8 cellular contexts compared by ENCODE assay signal in the genomic region with DNA sequence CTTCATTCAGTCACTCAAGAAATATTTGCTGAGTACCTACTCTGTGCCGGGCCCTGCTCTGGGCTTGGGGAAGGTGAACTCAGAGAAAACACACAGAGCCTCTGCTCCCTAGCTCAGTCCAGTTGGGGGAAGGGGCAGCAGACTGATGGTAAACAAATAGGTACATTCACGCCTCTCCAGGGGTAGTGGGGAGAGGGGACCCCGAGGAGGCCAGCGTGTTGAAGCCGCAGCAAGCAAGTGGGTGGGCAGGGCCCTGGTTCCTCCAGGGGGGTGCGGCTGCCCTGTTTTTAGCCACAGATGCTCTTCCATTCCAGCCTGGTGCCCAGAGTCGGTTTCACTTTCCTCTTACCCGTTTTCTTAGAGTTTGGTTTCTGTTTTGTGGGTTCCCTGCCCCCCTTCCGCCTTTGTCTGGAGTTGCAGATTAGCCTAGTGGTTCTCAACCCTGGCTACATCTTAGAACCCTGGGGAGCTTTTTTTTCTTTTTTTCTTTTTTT. TPM values are rescaled to one million over a fixed set of nuclear protein-coding genes. Genes with fewer than 3 reads are reported as not detected.
DNase-seq lines count a peak whose midpoint lies in the region; ATAC-seq, FAIRE-seq and TF ChIP-seq lines count a peak whose summit lies in the region.

No MANE protein-coding gene starts in this region.

- intact Hi-C loops in esophagus muscularis mucosa (cut with DNase I) = loop anchor here (10.0 kb wide), 1 partner anchor 57 kb away; no protein-coding TSS in a partner anchor

- no peak for TF ChIP-seq EP300 in esophagus muscularis mucosa (IDR thresholded peaks at IDR 0.05)

- no peaks in the 10 kb centered on the region for H4K20me1 ChIP-seq in BLaER1

- H3K27ac Mint-ChIP-seq in naive thymus-derived CD8-positive, alpha-beta T cell = peak overlapping the region; percentile 88 to 99 (median 97)

- ATAC-seq in GM21737 (IDR thresholded peaks at IDR 0.05; ENCODE audit: unreplicated experiment) (peak; percentile 66), HG03565 (IDR thresholded peaks at IDR 0.05; ENCODE audit: unreplicated experiment) (no peak)
- peak; percentile 92 to 96 for ATAC-seq in naive thymus-derived CD8-positive, alpha-beta T cell

- H3K4me1 ChIP-seq in BLaER1 (peaks cover 50% of the 10 kb centered on the region), esophagus muscularis mucosa (no peaks in the 10 kb centered on the region)

- no peaks in the 10 kb centered on the region for H3K27me3 Mint-ChIP-seq in naive thymus-derived CD8-positive, alpha-beta T cell

- H3K36me3 Mint-ChIP-seq in naive thymus-derived CD8-positive, alpha-beta T cell = peaks cover 0 to 10% (median 0%) of the 10 kb centered on the region in 3 donors

- TF ChIP-seq CTCF in esophagus muscularis mucosa (IDR thresholded peaks at IDR 0.05) = no peak

- H3K27me3 ChIP-seq in BLaER1 (no peaks in the 10 kb centered on the region), esophagus muscularis mucosa (peaks cover 0 to 6% (median 0%) of the 10 kb centered on the region in 4 donors)

- H3K4me2 ChIP-seq in BLaER1 = peak overlapping the region; percentile 87

- H3K4me1 Mint-ChIP-seq in naive thymus-derived CD8-positive, alpha-beta T cell = peaks cover 23 to 61% (median 48%) of the 10 kb centered on the region in 4 donors

- FAIRE-seq in H54 (lab: Jason Lieb, UNC) = no peak

- H3K4me3 ChIP-seq in BLaER1 (peak overlapping the region; percentile 56), esophagus muscularis mucosa (peak overlapping the region in 1 of 4 donors; percentile 33)

- H3K36me3 ChIP-seq in BLaER1 = peaks cover 13% of the 10 kb centered on the region
- peaks cover 2 to 7% (median 5%) of the 10 kb centered on the region in 4 donors for H3K36me3 ChIP-seq in esophagus muscularis mucosa

- H3K9me3 ChIP-seq in BLaER1 (no peaks in the 10 kb centered on the region), esophagus muscularis mucosa (no peaks in the 10 kb centered on the region)

- no peak for TF ChIP-seq POLR2A in H54 (IDR thresholded peaks at IDR 0.05; ENCODE audit: low read depth, low read length)
- TF ChIP-seq POLR2A in esophagus muscularis mucosa (IDR thresholded peaks at IDR 0.05; ENCODE audit: low read depth) = no peak

- peak overlapping the region; percentile 74 for H3K9ac ChIP-seq in BLaER1

- H3K4me3 Mint-ChIP-seq in naive thymus-derived CD8-positive, alpha-beta T cell = peak overlapping the region; percentile 65 to 86 (median 74)

- WGBS in esophagus muscularis mucosa = 51% methylated on average over 8 of the region's 9 CpGs

- H3K9me3 Mint-ChIP-seq in naive thymus-derived CD8-positive, alpha-beta T cell = no peaks in the 10 kb centered on the region

- H3K27ac ChIP-seq in BLaER1 = peak overlapping the region; percentile 93
- H3K27ac ChIP-seq in esophagus muscularis mucosa (replicated peaks in 1 of 4) = peak overlapping the region in 1 of 4 donors; percentile 30

- DNase-seq in OCI-M1 (lab: John Stamatoyannopoulos, UW) (peak; percentile 96), H54 (ENCODE audit: insufficient read length, low spot score) (no peak), esophagus muscularis mucosa (ENCODE audit: extremely low spot score) (no peak)
- peak; percentile 71 for DNase-seq in activated effector memory CD4-positive, alpha-beta T cell treated with Interleukin-2 at 50 U/mL for 16 hours
- peak; percentile 49 to 90 (median 77) for DNase-seq in naive thymus-derived CD8-positive, alpha-beta T cell

- POLR2A ChIA-PET in naive thymus-derived CD8-positive, alpha-beta T cell (lab: Charles Lee) = interaction anchor here (0.6 to 8.2 kb wide), 18 partner anchors 8 to 666 kb away, joined by 3 to 151 read pairs (median 4); partner anchors contain the start of genes C11orf68, CCDC85B, CFL1 and FIBP

RNA-seq across cellular contexts. Expression of gene DRAP1, which starts 8.7 kb away (rescaled TPM):
- 10 to 100 TPM; 73.1 to 75.8 TPM for total RNA-seq in naive thymus-derived CD8-positive, alpha-beta T cell
- 100 to 1,000 TPM; 103 to 112 (median 110) TPM for polyA plus RNA-seq in naive thymus-derived CD8-positive, alpha-beta T cell
- total RNA-seq in esophagus muscularis mucosa = 100 to 1,000 TPM in 2 of 4 donors, 10 to 100 TPM in 2; 78.4 to 122 (median 101) TPM

RNA-seq across cellular contexts. Expression of gene C11orf68, which starts 9.1 kb away (rescaled TPM):
- total RNA-seq in naive thymus-derived CD8-positive, alpha-beta T cell = 10 to 100 TPM; 53.5 to 57.8 TPM
- polyA plus RNA-seq in naive thymus-derived CD8-positive, alpha-beta T cell = 10 to 100 TPM; 46.0 to 82.2 (median 67.3) TPM
- total RNA-seq in esophagus muscularis mucosa = 10 to 100 TPM; 18.2 to 56.0 (median 28.0) TPM

RNA-seq across cellular contexts. Expression of gene TSGA10IP, which starts 17.3 kb away (rescaled TPM):
- total RNA-seq in naive thymus-derived CD8-positive, alpha-beta T cell = not detected
- polyA plus RNA-seq in naive thymus-derived CD8-positive, alpha-beta T cell = not detected
- total RNA-seq in esophagus muscularis mucosa = not detected

RNA-seq across cellular contexts. Expression of gene FOSL1, which starts 27.8 kb away (rescaled TPM):
- not detected for total RNA-seq in naive thymus-derived CD8-positive, alpha-beta T cell
- polyA plus RNA-seq in naive thymus-derived CD8-positive, alpha-beta T cell = under 1 TPM in 2 of 3 donors, not detected in 1; 0.17 to 0.22 TPM
- total RNA-seq in esophagus muscularis mucosa = 10 to 100 TPM in 1 of 4 donors, 1 to 10 TPM in 2, not detected in 1; 3.2 to 47.2 (median 8.7) TPM

RNA-seq across cellular contexts. Expression of gene SART1, which starts 33.6 kb away (rescaled TPM):
- 10 to 100 TPM; 81.9 to 91.9 TPM for total RNA-seq in naive thymus-derived CD8-positive, alpha-beta T cell
- polyA plus RNA-seq in naive thymus-derived CD8-positive, alpha-beta T cell = 10 to 100 TPM; 16.2 to 57.3 (median 30.4) TPM
- 10 to 100 TPM; 47.8 to 65.0 (median 58.7) TPM for total RNA-seq in esophagus muscularis mucosa

Comparison
In these comparisons a context has a peak if more than half of its experiments do, and no peak if none do; other contexts are left out.
1. DNase-seq: peak in OCI-M1 (single experiment), activated effector memory CD4-positive, alpha-beta T cell treated with Interleukin-2 at 50 U/mL for 16 hours (single experiment) and naive thymus-derived CD8-positive, alpha-beta T cell (10 of 10); none in H54 (single experiment) and esophagus muscularis mucosa (single experiment).